25 cellular contexts compared by ENCODE assay signal in the genomic region with DNA sequence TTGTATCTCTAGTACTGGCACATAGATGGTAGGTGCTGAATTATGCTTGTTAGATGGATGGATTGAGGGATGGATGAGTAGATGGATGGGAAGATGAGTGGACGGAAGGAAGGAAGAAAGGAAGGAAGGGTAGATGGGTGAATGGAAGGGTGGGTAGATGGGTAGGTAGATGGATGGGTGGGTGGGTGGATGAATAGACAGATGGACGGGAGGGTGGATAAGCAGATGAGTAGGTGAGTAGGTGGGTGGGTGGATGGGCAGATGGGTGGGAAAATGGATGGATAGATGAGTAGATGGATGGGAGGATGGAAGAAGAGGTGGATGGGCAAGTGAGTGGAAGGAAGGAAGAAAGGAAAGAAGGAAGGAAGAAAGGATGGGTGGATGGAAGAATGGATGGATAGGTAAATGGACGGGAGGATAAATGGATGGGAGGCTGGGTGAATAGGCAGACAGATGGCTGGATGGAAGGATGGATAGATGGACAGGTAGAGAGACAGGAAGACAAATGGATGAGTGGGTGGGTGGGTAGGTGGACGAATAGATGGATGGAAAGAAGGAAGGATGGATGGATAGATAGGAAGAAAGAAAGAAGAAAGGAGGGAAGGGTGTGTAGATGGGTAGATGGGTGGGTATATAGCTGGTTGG. TPM values are rescaled to one million over a fixed set of nuclear protein-coding genes. Genes with fewer than 3 reads are reported as not detected.
"Had no signal": no experiment of that assay in that cellular context is flagged by ENCODE, and none has a peak within 500 bp of the region (broad histone marks: within the 10 kb centered on the region; RNA-seq: fewer than 3 reads in every experiment).

No MANE protein-coding gene starts in this region.

- H3K4me3 ChIP-seq: heart left ventricle, lung, pancreas, skin epidermis, suprapubic skin, tibial nerve had no signal

- H3K4me1 Mint-ChIP-seq: endodermal cell, naive B cell had no signal

- H3K27me3 ChIP-seq: pancreas, suprapubic skin, tibial nerve had no signal

- H3K4me3 Mint-ChIP-seq: endodermal cell, naive B cell, nephron had no signal

- ATAC-seq: heart left ventricle, left colon, left ventricle myocardium superior, pancreas, sciatic nerve had no signal

- H3K36me3 ChIP-seq: heart left ventricle, pancreas, suprapubic skin, tibial nerve had no signal

- H3K27ac Mint-ChIP-seq: endodermal cell, nephron, progenitor cell of endocrine pancreas had no signal

- H3K4me1 ChIP-seq: heart left ventricle, pancreas, suprapubic skin, tibial nerve had no signal

- H3K27ac ChIP-seq: pancreas, skin epidermis, suprapubic skin, tibial nerve had no signal

- DNase-seq: effector CD4-positive, alpha-beta T cell; endodermal cell; erythroblast; foreskin melanocyte; heart left ventricle; hippocampal formation; left ventricle myocardium superior; mesenchymal stem cell; midbrain; naive B cell; occipital lobe; pancreas; stimulated activated CD4-positive, alpha-beta T cell treated with anti-CD3 and anti-CD28 coated beads, Interleukin-2, amount 100 ng/mL, for 24 hours; stimulated activated naive CD4-positive, alpha-beta T cell had no signal

- H3K9me3 ChIP-seq: pancreas, suprapubic skin had no signal

RNA-seq across cellular contexts. Expression of a gene that starts 56.9 kb away (rescaled TPM):
- total RNA-seq: dermis microvascular lymphatic vessel endothelial cell, endothelial cell of umbilical vein, glomerular endothelial cell had no signal
- polyA plus RNA-seq: endothelial cell of umbilical vein had no signal
